8 cellular contexts compared by ENCODE assay signal in genomic region chr2:195656859-195657633, GRCh38. TPM values are rescaled to one million over a fixed set of nuclear protein-coding genes. Genes with fewer than 3 reads are reported as not detected.
DNase-seq lines count a peak whose midpoint lies in the region; ATAC-seq and TF ChIP-seq lines count a peak whose summit lies in the region.

A gene with protein sequence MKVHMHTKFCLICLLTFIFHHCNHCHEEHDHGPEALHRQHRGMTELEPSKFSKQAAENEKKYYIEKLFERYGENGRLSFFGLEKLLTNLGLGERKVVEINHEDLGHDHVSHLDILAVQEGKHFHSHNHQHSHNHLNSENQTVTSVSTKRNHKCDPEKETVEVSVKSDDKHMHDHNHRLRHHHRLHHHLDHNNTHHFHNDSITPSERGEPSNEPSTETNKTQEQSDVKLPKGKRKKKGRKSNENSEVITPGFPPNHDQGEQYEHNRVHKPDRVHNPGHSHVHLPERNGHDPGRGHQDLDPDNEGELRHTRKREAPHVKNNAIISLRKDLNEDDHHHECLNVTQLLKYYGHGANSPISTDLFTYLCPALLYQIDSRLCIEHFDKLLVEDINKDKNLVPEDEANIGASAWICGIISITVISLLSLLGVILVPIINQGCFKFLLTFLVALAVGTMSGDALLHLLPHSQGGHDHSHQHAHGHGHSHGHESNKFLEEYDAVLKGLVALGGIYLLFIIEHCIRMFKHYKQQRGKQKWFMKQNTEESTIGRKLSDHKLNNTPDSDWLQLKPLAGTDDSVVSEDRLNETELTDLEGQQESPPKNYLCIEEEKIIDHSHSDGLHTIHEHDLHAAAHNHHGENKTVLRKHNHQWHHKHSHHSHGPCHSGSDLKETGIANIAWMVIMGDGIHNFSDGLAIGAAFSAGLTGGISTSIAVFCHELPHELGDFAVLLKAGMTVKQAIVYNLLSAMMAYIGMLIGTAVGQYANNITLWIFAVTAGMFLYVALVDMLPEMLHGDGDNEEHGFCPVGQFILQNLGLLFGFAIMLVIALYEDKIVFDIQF (plus strand): TSS chr2:195657226. CDS start chr2:195680043, 22,817 bp downstream.

- H3K4me1 Mint-ChIP-seq in activated T-cell treated with anti-CD3 and anti-CD28 coated beads, Interleukin-2, amount 50 U/mL, for 4 hours (ENCODE audit: low read depth) = peaks cover 29% of the 10 kb centered on the region

- DNase-seq in DMS53 (lab: John Stamatoyannopoulos, UW) (peak; percentile 99), KG1 (lab: John Stamatoyannopoulos, UW) (peak; percentile 92), Panc1 (ENCODE audit: low read depth, low spot score) (peak; percentile 98), erythroblast (lab: John Stamatoyannopoulos, UW) (peak; percentile 98 to 99)
- DNase-seq in activated T-cell treated with anti-CD3 and anti-CD28 coated beads, Interleukin-2, amount 50 U/mL, for 4 hours = peak; percentile 98
- DNase-seq in stimulated activated CD8-positive, alpha-beta memory T cell treated with anti-CD3 and anti-CD28 coated beads, Interleukin-4, amount 100 ng/mL, for 48 hours = peak; percentile 99

- POLR2A ChIA-PET in Panc1 (lab: Charles Lee) = interaction anchor here (0.5 to 0.7 kb wide), 7 partner anchors 112 to 1779 kb away, joined by 3 to 13 read pairs (median 4); no protein-coding TSS in a partner anchor

- BruUV-seq in Panc1 (replicated peaks; lab: Mats Ljungman, UMichigan) = no TSS peak

- ATAC-seq in GM21723 (IDR thresholded peaks at IDR 0.05; ENCODE audit: unreplicated experiment) = peak; percentile 77
- ATAC-seq in Panc1 = peak; percentile 90
- ATAC-seq in activated T-cell treated with anti-CD3 and anti-CD28 coated beads, Interleukin-2, amount 50 U/mL, for 4 hours = peak; percentile 72 to 80

- peaks cover 5% of the 10 kb centered on the region for H3K36me3 Mint-ChIP-seq in activated T-cell treated with anti-CD3 and anti-CD28 coated beads, Interleukin-2, amount 50 U/mL, for 4 hours (ENCODE audit: insufficient read depth)

- peaks cover 23% of the 10 kb centered on the region for H3K4me1 ChIP-seq in Panc1 (ENCODE audit: control insufficient read depth, insufficient read depth, low read length)
- peaks cover 9 to 12% of the 10 kb centered on the region in 2 donors for H3K4me1 ChIP-seq in mucosa of rectum (ENCODE audit: control insufficient read depth in 2 of 2, insufficient read depth in 2 of 2, low read length in 2 of 2)

- TF ChIP-seq POLR2A in erythroblast (IDR thresholded peaks at IDR 0.05; ENCODE audit: low read length) = peak; percentile 86

- H3K4me3 Mint-ChIP-seq in activated T-cell treated with anti-CD3 and anti-CD28 coated beads, Interleukin-2, amount 50 U/mL, for 4 hours = peak within 1 kb of the TSS; percentile 98

- H3K27me3 ChIP-seq in Panc1 (ENCODE audit: control insufficient read depth, insufficient read depth, low read length) (no peaks in the 10 kb centered on the region), mucosa of rectum (ENCODE audit: control insufficient read depth in 2 of 2, insufficient read depth in 2 of 2, low read length in 2 of 2) (no peaks in the 10 kb centered on the region)

- in situ Hi-C loops in Panc1 (cut with HindIII; ENCODE audit: low pct_unique_long_range_greater_than_20kb, low sequenced_read_pairs) = no loop called here

- H3K36me3 ChIP-seq in Panc1 (ENCODE audit: control insufficient read depth, insufficient read depth, low read length) (peaks cover 3% of the 10 kb centered on the region), mucosa of rectum (ENCODE audit: control insufficient read depth in 2 of 2, insufficient read depth in 2 of 2, low read length in 2 of 2) (no peaks in the 10 kb centered on the region)

- H3K9ac ChIP-seq in mucosa of rectum (ENCODE audit: low read depth in 1 of 2, low read length in 2 of 2) = peak within 1 kb of the TSS; percentile 96 to 98

- H3K9me3 ChIP-seq in Panc1 (ENCODE audit: control insufficient read depth, insufficient read depth, low read depth, low read length) = no peaks in the 10 kb centered on the region
- H3K9me3 ChIP-seq in mucosa of rectum (ENCODE audit: control insufficient read depth in 2 of 2, low read length in 2 of 2) = no peaks in the 10 kb centered on the region

- H3K27ac ChIP-seq in Panc1 (ENCODE audit: low read length) (peak within 1 kb of the TSS; percentile 94), mucosa of rectum (ENCODE audit: low read depth in 2 of 2, low read length in 2 of 2) (peak within 1 kb of the TSS; percentile 97 to 98)

- H3K9me3 Mint-ChIP-seq in activated T-cell treated with anti-CD3 and anti-CD28 coated beads, Interleukin-2, amount 50 U/mL, for 4 hours = no peaks in the 10 kb centered on the region

- no peaks in the 10 kb centered on the region for H3K27me3 Mint-ChIP-seq in activated T-cell treated with anti-CD3 and anti-CD28 coated beads, Interleukin-2, amount 50 U/mL, for 4 hours (ENCODE audit: low read depth)

- H3K4me3 ChIP-seq in Panc1 (ENCODE audit: low read depth in 2 of 2, low read length in 2 of 2) (peak within 1 kb of the TSS; percentile 78 to 91), mucosa of rectum (ENCODE audit: low read length in 2 of 2) (peak within 1 kb of the TSS; percentile 75 to 94)

- no peak for TF ChIP-seq CTCF in Panc1 (IDR thresholded peaks at IDR 0.05)

- intact Hi-C loops in Panc1 (cut with micrococcal nuclease; ENCODE audit: unreplicated experiment) = loop anchor here (5.0 kb wide), 1 partner anchor 335 kb away; no protein-coding TSS in a partner anchor

- CTCF ChIA-PET in Panc1 (lab: Charles Lee) = interaction anchor here (0.5 to 0.9 kb wide), 9 partner anchors 11 to 730 kb away, joined by 3 to 11 read pairs (median 5); no protein-coding TSS in a partner anchor

RNA-seq across cellular contexts. Expression of the gene that starts here (rescaled TPM):
- 45.9 TPM for total RNA-seq in Panc1 (2021; ENCODE audit: unreplicated experiment)
- polyA plus RNA-seq in Panc1 (2012; ENCODE audit: insufficient read length) = 12.0 TPM
- total RNA-seq in activated T-cell treated with anti-CD3 and anti-CD28 coated beads, Interleukin-2, amount 50 U/mL, for 4 hours = 10 to 100 TPM; 17.1 to 21.2 (median 17.8) TPM

Comparison
In these comparisons a context has a peak if more than half of its experiments do, and no peak if none do; other contexts are left out.
1. Peak in every context shown above with its lines: DNase-seq, ATAC-seq, H3K4me3 ChIP-seq and H3K27ac ChIP-seq.